ENCODE assay signal across 24 cellular contexts in genomic region chr4:47744843-47745382, GRCh38.
"Had no signal": no experiment of that assay in that cellular context is flagged by ENCODE, and none has a peak within 500 bp of the region (broad histone marks: within the 10 kb centered on the region; RNA-seq: fewer than 3 reads in every experiment).

No MANE protein-coding gene starts in this region.

- H3K27ac Mint-ChIP-seq: endodermal cell; natural killer cell treated with Interleukin-12 subunit alpha and Interleukin-12 subunit beta and Interleukin-15 and Interleukin-18, amount 100 ng/mL, for 72 hours; stimulated activated naive B cell treated with anti-CD40 and anti-IgM and Interleukin-4, amounts not matched to agents 10 μg/mL and 1 μg/mL and 100 μg/mL, for 72 hours; stimulated activated naive CD8-positive, alpha-beta T cell treated with anti-CD3 and anti-CD28 coated beads, Interleukin-15, amount 100 ng/mL, for 72 hours had no signal

- H3K9me3 Mint-ChIP-seq: natural killer cell treated with Interleukin-12 subunit alpha and Interleukin-12 subunit beta and Interleukin-15 and Interleukin-18, amount 100 ng/mL, for 72 hours had no signal

- H3K27me3 ChIP-seq: colonic mucosa, left lung, pancreas, sigmoid colon, testis, tibial nerve, upper lobe of right lung, vagina had no signal

- ATAC-seq: left lung; natural killer cell treated with Interleukin-12 subunit alpha and Interleukin-12 subunit beta and Interleukin-15 and Interleukin-18, amount 100 ng/mL, for 72 hours; pancreas; stimulated activated naive B cell treated with anti-CD40 and anti-IgM and Interleukin-4, amounts not matched to agents 10 μg/mL and 1 μg/mL and 100 μg/mL, for 72 hours; stimulated activated naive CD8-positive, alpha-beta T cell treated with anti-CD3 and anti-CD28 coated beads, Interleukin-15, amount 100 ng/mL, for 72 hours; upper lobe of right lung had no signal

- DNase-seq: colonic mucosa; dermis blood vessel endothelial cell; endodermal cell; foreskin melanocyte; islet precursor cell; left lung; mesenchymal stem cell; midbrain; occipital lobe; pancreas; retina; sigmoid colon; stimulated activated CD4-positive, alpha-beta T cell treated with anti-CD3 and anti-CD28 coated beads, Interleukin-2, amount 100 ng/mL, for 24 hours; stimulated activated CD4-positive, alpha-beta T cell treated with anti-CD3 and anti-CD28 coated beads, Interleukin-4, amount 100 ng/mL, for 4 hours; stimulated activated naive B cell treated with anti-CD40 and anti-IgM and Interleukin-4, amounts not matched to agents 10 μg/mL and 1 μg/mL and 100 μg/mL, for 72 hours; stimulated activated naive CD8-positive, alpha-beta T cell treated with anti-CD3 and anti-CD28 coated beads, Interleukin-15, amount 100 ng/mL, for 72 hours; testis; upper lobe of right lung had no signal

- H3K4me3 Mint-ChIP-seq: endodermal cell; natural killer cell treated with Interleukin-12 subunit alpha and Interleukin-12 subunit beta and Interleukin-15 and Interleukin-18, amount 100 ng/mL, for 72 hours; stimulated activated naive B cell treated with anti-CD40 and anti-IgM and Interleukin-4, amounts not matched to agents 10 μg/mL and 1 μg/mL and 100 μg/mL, for 72 hours; stimulated activated naive CD8-positive, alpha-beta T cell treated with anti-CD3 and anti-CD28 coated beads, Interleukin-15, amount 100 ng/mL, for 72 hours had no signal

- H3K36me3 Mint-ChIP-seq: natural killer cell treated with Interleukin-12 subunit alpha and Interleukin-12 subunit beta and Interleukin-15 and Interleukin-18, amount 100 ng/mL, for 72 hours; stimulated activated naive B cell treated with anti-CD40 and anti-IgM and Interleukin-4, amounts not matched to agents 10 μg/mL and 1 μg/mL and 100 μg/mL, for 72 hours had no signal

- H3K27ac ChIP-seq: colonic mucosa, left lung, pancreas, prostate gland, sigmoid colon, skin epidermis, testis, tibial nerve, upper lobe of right lung, vagina had no signal

- H3K4me1 Mint-ChIP-seq: endodermal cell; stimulated activated naive B cell treated with anti-CD40 and anti-IgM and Interleukin-4, amounts not matched to agents 10 μg/mL and 1 μg/mL and 100 μg/mL, for 72 hours; stimulated activated naive CD8-positive, alpha-beta T cell treated with anti-CD3 and anti-CD28 coated beads, Interleukin-15, amount 100 ng/mL, for 72 hours had no signal

- H3K36me3 ChIP-seq: colonic mucosa, left lung, pancreas, prostate gland, sigmoid colon, tibial nerve, upper lobe of right lung, vagina had no signal

- H3K4me3 ChIP-seq: colonic mucosa, left lung, lung, pancreas, prostate gland, sigmoid colon, skin epidermis, testis, tibial nerve, upper lobe of right lung, vagina had no signal

- H3K4me1 ChIP-seq: colonic mucosa, left lung, pancreas, prostate gland, sigmoid colon, testis, tibial nerve, upper lobe of right lung, vagina had no signal

- H3K9me3 ChIP-seq: colonic mucosa, pancreas, prostate gland, testis, upper lobe of right lung, vagina had no signal
